ENCODE assay signal across 9 cellular contexts in the genomic region with DNA sequence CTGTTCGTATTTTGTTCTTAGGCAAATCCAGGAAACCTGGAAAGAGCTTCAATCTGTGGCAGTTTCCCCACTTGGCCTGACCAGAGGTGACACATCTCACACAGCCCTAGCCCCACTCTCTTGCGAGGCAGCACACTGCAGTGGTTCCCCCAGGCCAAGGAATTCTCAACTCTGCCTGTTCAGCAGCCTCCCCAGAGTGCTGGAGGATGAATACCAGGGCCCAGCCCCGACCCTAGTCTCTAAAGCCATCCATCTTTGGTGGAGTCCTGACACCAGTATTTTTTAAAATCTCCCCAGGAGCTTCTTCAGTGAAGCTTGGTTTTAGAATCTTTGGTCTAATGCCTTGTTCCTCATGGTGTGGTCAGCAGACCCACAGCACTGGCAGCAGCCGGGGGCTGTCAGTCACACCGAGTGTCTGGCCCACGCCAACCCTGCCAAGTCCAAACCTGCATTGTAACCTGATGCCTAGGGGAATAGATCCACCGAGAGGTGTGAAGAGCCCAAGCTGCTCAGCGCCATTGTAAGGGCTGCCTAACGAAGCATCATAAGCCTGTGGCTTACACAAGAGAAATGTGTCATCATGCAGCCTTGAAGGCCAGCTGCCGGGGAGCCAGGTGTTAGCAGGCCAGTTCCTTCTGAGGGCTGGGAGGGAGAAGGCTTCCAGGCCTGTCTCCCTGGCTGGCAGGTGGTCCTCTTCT.
DNase-seq lines count a peak whose midpoint lies in the region; ATAC-seq and TF ChIP-seq lines count a peak whose summit lies in the region.
"Had no signal": no experiment of that assay in that cellular context is flagged by ENCODE, and none has a peak within 500 bp of the region (broad histone marks: within the 10 kb centered on the region; RNA-seq: fewer than 3 reads in every experiment).

No MANE protein-coding gene starts in this region.

- H3K4me1 ChIP-seq in GM23338 (ENCODE audit: insufficient read depth) = peaks cover 32% of the 10 kb centered on the region
- no peaks in the 10 kb centered on the region for H3K4me1 ChIP-seq in prostate gland (replicated peaks)
- H3K4me1 ChIP-seq in ovary (ENCODE audit: insufficient read depth) = no peaks in the 10 kb centered on the region

- H3K4me1 Mint-ChIP-seq in glutamatergic neuron (ENCODE audit: low read depth, unreplicated experiment) (peaks cover 10% of the 10 kb centered on the region), GM23338 (peaks cover 42% of the 10 kb centered on the region)

- no peaks in the 10 kb centered on the region for H3K79me2 ChIP-seq in GM23338 (replicated peaks; ENCODE audit: insufficient read depth)

- DNase-seq in NCI-H1105 treated with DMSO at 0.1 percent for 48 hours (lab: John Stamatoyannopoulos, UW) (peak; percentile 93), glutamatergic neuron (peak; percentile 57), GM23338 (ENCODE audit: low spot score) (no peak), prostate gland (ENCODE audit: low spot score) (no peak), ovary (no peak)
- DNase-seq in activated CD4-positive, CD25-positive, alpha-beta regulatory T cell (lab: John Stamatoyannopoulos, UW) = no peak

- no peaks in the 10 kb centered on the region for H3K27me3 ChIP-seq in GM23338 (ENCODE audit: insufficient read depth)
- no peaks in the 10 kb centered on the region for H3K27me3 ChIP-seq in prostate gland (replicated peaks; ENCODE audit: insufficient read depth)
- no peaks in the 10 kb centered on the region for H3K27me3 ChIP-seq in ovary

- 67% methylated on average over 10 of the region's 10 CpGs for WGBS in prostate gland
- 78 to 83% (median 80%) methylated on average over 10 of the region's 10 CpGs for WGBS in ovary, 3 donors

- H3K9me3 Mint-ChIP-seq in glutamatergic neuron (ENCODE audit: unreplicated experiment) = peaks cover 7% of the 10 kb centered on the region
- peaks cover 17% of the 10 kb centered on the region for H3K9me3 Mint-ChIP-seq in GM23338

- TF ChIP-seq POLR2A in prostate gland (IDR thresholded peaks at IDR 0.05) (no peak), ovary (IDR thresholded peaks at IDR 0.05) (no peak)

- no peak overlapping the region for H3K4me3 ChIP-seq in GM23338
- no peak overlapping the region for H3K4me3 ChIP-seq in prostate gland
- no peak overlapping the region for H3K4me3 ChIP-seq in ovary

- H3K27me3 Mint-ChIP-seq in glutamatergic neuron (ENCODE audit: unreplicated experiment) (peaks cover 2% of the 10 kb centered on the region), GM23338 (ENCODE audit: insufficient read depth, low read depth, poor library complexity) (peaks cover 5% of the 10 kb centered on the region)

- H3K36me3 ChIP-seq in GM23338 (ENCODE audit: insufficient read depth) = peaks cover 2% of the 10 kb centered on the region; the same call in 1 of the 2 replicates
- no peaks in the 10 kb centered on the region for H3K36me3 ChIP-seq in prostate gland
- H3K36me3 ChIP-seq in ovary = no peaks in the 10 kb centered on the region

- TF ChIP-seq CTCF in glutamatergic neuron (IDR thresholded peaks at IDR 0.05; ENCODE audit: partially characterized antibody, unreplicated experiment) (no peak), GM23338 (conservative IDR thresholded peaks at IDR 0.05; ENCODE audit: low read depth in 2 of 2) (no peak), prostate gland (IDR thresholded peaks at IDR 0.05) (no peak), ovary (IDR thresholded peaks at IDR 0.05) (no peak)

- peak; percentile 87 for ATAC-seq in GM18861 (IDR thresholded peaks at IDR 0.05; ENCODE audit: unreplicated experiment)
- peak; percentile 88 for ATAC-seq in HG02623 (IDR thresholded peaks at IDR 0.05; ENCODE audit: unreplicated experiment)
- ATAC-seq in GM23338 = no peak
- ATAC-seq: Right ventricle myocardium inferior had no signal

- no peak overlapping the region for H3K4me3 Mint-ChIP-seq in glutamatergic neuron (ENCODE audit: unreplicated experiment)
- no peak overlapping the region for H3K4me3 Mint-ChIP-seq in GM23338

- H3K9me2 ChIP-seq in GM23338 (ENCODE audit: insufficient read depth) = peaks cover 11% of the 10 kb centered on the region

- H2AFZ ChIP-seq in GM23338 = no peak overlapping the region

- H3K9me3 ChIP-seq in prostate gland (no peaks in the 10 kb centered on the region), ovary (no peaks in the 10 kb centered on the region)

- H3K27ac Mint-ChIP-seq in glutamatergic neuron (ENCODE audit: unreplicated experiment) (peak overlapping the region; percentile 34), GM23338 (no peak overlapping the region)

- H3K36me3 Mint-ChIP-seq in glutamatergic neuron (ENCODE audit: unreplicated experiment) (no peaks in the 10 kb centered on the region), GM23338 (ENCODE audit: low read depth) (peaks cover 15% of the 10 kb centered on the region; the same call in 2 of the 3 replicates)

- H3K27ac ChIP-seq in GM23338 (ENCODE audit: low read depth) = no peak overlapping the region
- no peak overlapping the region for H3K27ac ChIP-seq in prostate gland
- no peak overlapping the region for H3K27ac ChIP-seq in ovary

- intact Hi-C loops in prostate gland (cut with DNase I) = no loop called here
- intact Hi-C loops in ovary (cut with DNase I) = no loop called here

- H3K4me2 ChIP-seq in GM23338 = no peak overlapping the region

- H4K20me1 ChIP-seq in GM23338 (replicated peaks; ENCODE audit: insufficient read depth) = no peaks in the 10 kb centered on the region

- no peak for TF ChIP-seq EP300 in ovary (IDR thresholded peaks at IDR 0.05)

- no peaks in the 10 kb centered on the region for H3F3A ChIP-seq in GM23338 (replicated peaks; ENCODE audit: low read depth)

TF ChIP-seq in GM23338, 12 proteins besides CTCF, POLR2A, EP300 and RAD21 (continues in another document):
- TF ChIP-seq ZNF114 (CRISPR knock-in tag; IDR thresholded peaks at IDR 0.05) (no peak), STAT1 (IDR thresholded peaks at IDR 0.05; ENCODE audit: unreplicated experiment) (no peak), EZH2 (IDR thresholded peaks at IDR 0.05; ENCODE audit: low read depth, unreplicated experiment) (no peak), POLR2AphosphoS5 (IDR thresholded peaks at IDR 0.05; ENCODE audit: low read depth) (no peak), ZNF331 (CRISPR knock-in tag; IDR thresholded peaks at IDR 0.05; ENCODE audit: low read depth) (no peak), CREB1 (CRISPR knock-in tag; IDR thresholded peaks at IDR 0.05; ENCODE audit: low read depth) (no peak), JUNB (IDR thresholded peaks at IDR 0.05; ENCODE audit: unreplicated experiment) (no peak), EZH2phosphoT487 (IDR thresholded peaks at IDR 0.05; ENCODE audit: unreplicated experiment) (no peak), NANOG (IDR thresholded peaks at IDR 0.05; ENCODE audit: borderline replicate concordance) (no peak)
- TF ChIP-seq, protein P1, sequence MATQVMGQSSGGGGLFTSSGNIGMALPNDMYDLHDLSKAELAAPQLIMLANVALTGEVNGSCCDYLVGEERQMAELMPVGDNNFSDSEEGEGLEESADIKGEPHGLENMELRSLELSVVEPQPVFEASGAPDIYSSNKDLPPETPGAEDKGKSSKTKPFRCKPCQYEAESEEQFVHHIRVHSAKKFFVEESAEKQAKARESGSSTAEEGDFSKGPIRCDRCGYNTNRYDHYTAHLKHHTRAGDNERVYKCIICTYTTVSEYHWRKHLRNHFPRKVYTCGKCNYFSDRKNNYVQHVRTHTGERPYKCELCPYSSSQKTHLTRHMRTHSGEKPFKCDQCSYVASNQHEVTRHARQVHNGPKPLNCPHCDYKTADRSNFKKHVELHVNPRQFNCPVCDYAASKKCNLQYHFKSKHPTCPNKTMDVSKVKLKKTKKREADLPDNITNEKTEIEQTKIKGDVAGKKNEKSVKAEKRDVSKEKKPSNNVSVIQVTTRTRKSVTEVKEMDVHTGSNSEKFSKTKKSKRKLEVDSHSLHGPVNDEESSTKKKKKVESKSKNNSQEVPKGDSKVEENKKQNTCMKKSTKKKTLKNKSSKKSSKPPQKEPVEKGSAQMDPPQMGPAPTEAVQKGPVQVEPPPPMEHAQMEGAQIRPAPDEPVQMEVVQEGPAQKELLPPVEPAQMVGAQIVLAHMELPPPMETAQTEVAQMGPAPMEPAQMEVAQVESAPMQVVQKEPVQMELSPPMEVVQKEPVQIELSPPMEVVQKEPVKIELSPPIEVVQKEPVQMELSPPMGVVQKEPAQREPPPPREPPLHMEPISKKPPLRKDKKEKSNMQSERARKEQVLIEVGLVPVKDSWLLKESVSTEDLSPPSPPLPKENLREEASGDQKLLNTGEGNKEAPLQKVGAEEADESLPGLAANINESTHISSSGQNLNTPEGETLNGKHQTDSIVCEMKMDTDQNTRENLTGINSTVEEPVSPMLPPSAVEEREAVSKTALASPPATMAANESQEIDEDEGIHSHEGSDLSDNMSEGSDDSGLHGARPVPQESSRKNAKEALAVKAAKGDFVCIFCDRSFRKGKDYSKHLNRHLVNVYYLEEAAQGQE (IDR thresholded peaks at IDR 0.05; ENCODE audit: unreplicated experiment) = no peak

Comparison
In these comparisons a context has a peak if more than half of its experiments do, and no peak if none do; other contexts are left out.
1. DNase-seq: peak in NCI-H1105 treated with DMSO at 0.1 percent for 48 hours (single experiment) and glutamatergic neuron (single experiment); none in GM23338 (single experiment), prostate gland (single experiment), ovary (0 of 5) and activated CD4-positive, CD25-positive, alpha-beta regulatory T cell (0 of 4).